14 cellular contexts compared by ENCODE assay signal in the genomic region with DNA sequence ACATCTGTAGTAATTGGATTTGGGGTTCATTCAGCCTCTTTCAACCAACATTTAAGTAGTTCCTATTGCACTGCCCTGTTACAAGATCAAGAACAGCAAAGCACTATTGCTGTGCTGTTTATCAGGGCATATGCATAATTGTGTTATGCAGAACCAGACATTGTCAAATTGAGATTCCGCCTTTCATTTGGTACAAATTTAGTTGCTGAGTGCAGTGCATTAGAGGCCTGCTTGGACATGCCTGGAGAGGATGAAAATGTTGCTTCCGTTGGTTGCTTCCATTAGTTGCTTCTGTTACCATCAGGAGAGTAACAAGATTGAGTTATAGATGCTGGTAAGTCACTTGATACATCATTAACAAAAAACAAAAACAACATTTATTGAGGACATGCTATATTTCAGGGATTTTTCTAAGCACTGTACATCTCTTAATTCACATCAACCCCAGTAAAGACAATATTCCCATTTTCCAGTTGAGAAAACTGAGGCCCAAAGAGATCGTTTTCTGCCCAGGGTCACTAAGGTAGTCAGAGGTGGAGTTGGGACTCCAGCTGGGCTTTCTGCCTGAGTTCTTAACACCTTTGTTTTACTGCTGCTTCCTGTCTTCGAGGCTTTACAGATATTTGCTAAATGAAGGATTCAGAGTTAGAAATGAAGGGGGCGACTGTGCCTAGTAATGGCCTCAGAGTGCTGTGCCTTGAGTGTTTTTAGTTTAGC.
DNase-seq lines count a peak whose midpoint lies in the region; ATAC-seq, FAIRE-seq and TF ChIP-seq lines count a peak whose summit lies in the region.
"Had no signal": no experiment of that assay in that cellular context is flagged by ENCODE, and none has a peak within 500 bp of the region (broad histone marks: within the 10 kb centered on the region; RNA-seq: fewer than 3 reads in every experiment).

No MANE protein-coding gene starts in this region.

- H3K36me3 Mint-ChIP-seq in MCF 10A (ENCODE audit: insufficient read depth, unreplicated experiment): peaks cover 29% of the 10 kb centered on the region
- peaks cover 18 to 32% of the 10 kb centered on the region in 2 donors for H3K36me3 Mint-ChIP-seq in stimulated activated naive B cell treated with anti-CD40 and anti-IgM and Interleukin-4, amounts not matched to agents 10 μg/mL and 1 μg/mL and 100 μg/mL, for 72 hours

- WGBS in K562 (ENCODE audit: insufficient coverage, low coverage, missing lambda C conversion rate): 74% methylated on average over 5 of the region's 5 CpGs

- H3K9me3 ChIP-seq in breast epithelium (no peaks in the 10 kb centered on the region), K562 (replicated peaks; ENCODE audit: control insufficient read depth, insufficient read depth, low read depth, low read length) (no peaks in the 10 kb centered on the region)
- H3K9me3 ChIP-seq: right atrium auricular region had no signal

- peaks cover 6% of the 10 kb centered on the region for H3K4me1 Mint-ChIP-seq in MCF 10A (ENCODE audit: insufficient read depth, unreplicated experiment)
- H3K4me1 Mint-ChIP-seq in stimulated activated naive B cell treated with anti-CD40 and anti-IgM and Interleukin-4, amounts not matched to agents 10 μg/mL and 1 μg/mL and 100 μg/mL, for 72 hours: peaks cover 55 to 91% of the 10 kb centered on the region in 2 donors

- no peak overlapping the region for H3K4me2 ChIP-seq in K562 (ENCODE audit: insufficient read depth, low read length)

- CTCF ChIA-PET in MCF 10A (lab: Yijun Ruan, JAX): interaction anchor here (0.5 to 0.7 kb wide), 2 partner anchors 10 to 1557 kb away, joined by 3 to 5 read pairs; no protein-coding TSS in a partner anchor
- CTCF ChIA-PET in K562 (lab: Yijun Ruan, JAX; ENCODE audit: low intra/inter-chr PET ratio): no interaction called here

- H3K27ac ChIP-seq in breast epithelium (no peak overlapping the region), K562 (ENCODE audit: extremely low read depth, low read depth, low read length) (no peak overlapping the region)
- H3K27ac ChIP-seq: right atrium auricular region had no signal

- TF ChIP-seq RAD21 in K562 (CRISPR knock-in tag; conservative IDR thresholded peaks at IDR 0.05 in 1 of 2, IDR thresholded peaks at IDR 0.05 in 1 of 2): no peak

- H3K4me1 ChIP-seq in breast epithelium (no peaks in the 10 kb centered on the region), K562 (replicated peaks in 1 of 2; ENCODE audit: control insufficient read depth in 2 of 2, insufficient read depth in 2 of 2, low read length in 2 of 2) (peaks cover 0 to 9% of the 10 kb centered on the region in 2 experiments; a peak in 1 of 5 replicates)

- FAIRE-seq in K562 (lab: Jason Lieb, UNC): no peak

- H3K4me3 ChIP-seq in breast epithelium (no peak overlapping the region), K562 (no peak overlapping the region)
- H3K4me3 ChIP-seq: right atrium auricular region had no signal

- TF ChIP-seq EP300 in K562 (IDR thresholded peaks at IDR 0.05; ENCODE audit: low read length): no peak

- no peaks in the 10 kb centered on the region for H3K9me3 Mint-ChIP-seq in MCF 10A (ENCODE audit: unreplicated experiment)
- no peaks in the 10 kb centered on the region for H3K9me3 Mint-ChIP-seq in stimulated activated naive B cell treated with anti-CD40 and anti-IgM and Interleukin-4, amounts not matched to agents 10 μg/mL and 1 μg/mL and 100 μg/mL, for 72 hours

- H3K27me3 ChIP-seq in breast epithelium: no peaks in the 10 kb centered on the region
- no peaks in the 10 kb centered on the region for H3K27me3 ChIP-seq in K562 (ENCODE audit: control insufficient read depth in 2 of 2, insufficient read depth in 2 of 2, low read length in 2 of 2)
- H3K27me3 ChIP-seq: right atrium auricular region had no signal

- DNase-seq in MCF 10A (ENCODE audit: unreplicated experiment): no peak
- no peak for DNase-seq in breast epithelium (ENCODE audit: low spot score in 2 of 2)
- DNase-seq in NCI-H2171 (lab: John Stamatoyannopoulos, UW): peak; percentile 14
- DNase-seq in K562 (ENCODE audit: extremely low read depth in 1 of 4, low spot score in 3 of 4): no peak
- DNase-seq in stimulated activated naive B cell treated with anti-CD40 and anti-IgM and Interleukin-4, amounts not matched to agents 10 μg/mL and 1 μg/mL and 100 μg/mL, for 72 hours: no peak
- DNase-seq in HCEC 1CT: no peak
- no peak for DNase-seq in NCI-H2029 treated with DMSO at 0.1 percent for 48 hours (lab: John Stamatoyannopoulos, UW)
- DNase-seq in HuH-7.5 (ENCODE audit: low spot score): no peak
- DNase-seq: AML-193; NCI-H1417 treated with DMSO at 0.1 percent for 48 hours; Right ventricle myocardium superior; stimulated activated CD4-positive, alpha-beta T cell treated with anti-CD3 and anti-CD28 coated beads, Interleukin-4, amount 100 ng/mL, for 24 hours; stimulated activated naive CD4-positive, alpha-beta T cell treated with Interleukin-2 at 50 U/mL for 16 hours had no signal

- no peaks in the 10 kb centered on the region for H3K27me3 Mint-ChIP-seq in MCF 10A (ENCODE audit: insufficient read depth, unreplicated experiment)
- no peaks in the 10 kb centered on the region for H3K27me3 Mint-ChIP-seq in stimulated activated naive B cell treated with anti-CD40 and anti-IgM and Interleukin-4, amounts not matched to agents 10 μg/mL and 1 μg/mL and 100 μg/mL, for 72 hours

- no peak overlapping the region for H3K9ac ChIP-seq in K562 (ENCODE audit: insufficient read depth in 1 of 2, low read depth in 2 of 2, low read length in 2 of 2)

- peak overlapping the region; percentile 13 for H3K27ac Mint-ChIP-seq in MCF 10A (ENCODE audit: low read depth, unreplicated experiment)
- H3K27ac Mint-ChIP-seq in stimulated activated naive B cell treated with anti-CD40 and anti-IgM and Interleukin-4, amounts not matched to agents 10 μg/mL and 1 μg/mL and 100 μg/mL, for 72 hours: peak overlapping the region; percentile 92

- TF ChIP-seq POLR2A in breast epithelium (IDR thresholded peaks at IDR 0.05) (no peak), K562 (conservative IDR thresholded peaks at IDR 0.05) (no peak)

- BruUV-seq in MCF 10A (replicated peaks; lab: Mats Ljungman, UMichigan) (no TSS peak), K562 (replicated peaks; lab: Mats Ljungman, UMichigan) (no TSS peak)

- peaks cover 22% of the 10 kb centered on the region; the same call in 1 of the 2 replicates for H4K20me1 ChIP-seq in K562 (replicated peaks; ENCODE audit: control insufficient read depth, insufficient read depth, low read length)

- H3K79me2 ChIP-seq in K562 (ENCODE audit: control insufficient read depth, insufficient read depth, low read length): peaks cover 73% of the 10 kb centered on the region

- in situ Hi-C loops in K562 (cut with MboI): no loop called here

- H3K36me3 ChIP-seq in breast epithelium: no peaks in the 10 kb centered on the region
- H3K36me3 ChIP-seq in K562 (ENCODE audit: control insufficient read depth, insufficient read depth, low read length): peaks cover 66% of the 10 kb centered on the region
- H3K36me3 ChIP-seq: right atrium auricular region had no signal

- TF ChIP-seq CTCF in MCF 10A (IDR thresholded peaks at IDR 0.05; ENCODE audit: unreplicated experiment) (no peak), breast epithelium (IDR thresholded peaks at IDR 0.05) (no peak), K562 (IDR thresholded peaks at IDR 0.05 in 2 of 3, conservative IDR thresholded peaks at IDR 0.05 in 1 of 3; ENCODE audit: insufficient read depth in 2 of 3, low read depth in 1 of 3, low read length in 3 of 3) (no peak)

- intact Hi-C loops in MCF 10A (cut with micrococcal nuclease): no loop called here
- intact Hi-C loops in breast epithelium (cut with DNase I; ENCODE audit: low total_unique reads): no loop called here
- intact Hi-C loops in K562 (cut with micrococcal nuclease): no loop called here

- POLR2A ChIA-PET in MCF 10A (lab: Yijun Ruan, JAX) (no interaction called here), K562 (lab: Yijun Ruan, JAX) (no interaction called here)

- no peak overlapping the region for H3K4me3 Mint-ChIP-seq in MCF 10A (ENCODE audit: unreplicated experiment)
- H3K4me3 Mint-ChIP-seq in stimulated activated naive B cell treated with anti-CD40 and anti-IgM and Interleukin-4, amounts not matched to agents 10 μg/mL and 1 μg/mL and 100 μg/mL, for 72 hours: peak overlapping the region in 1 of 2 donors; percentile 36

- ATAC-seq in K562: no peak
- ATAC-seq in stimulated activated naive B cell treated with anti-CD40 and anti-IgM and Interleukin-4, amounts not matched to agents 10 μg/mL and 1 μg/mL and 100 μg/mL, for 72 hours (replicated peaks): no peak

- H3K9me1 ChIP-seq in K562 (ENCODE audit: control insufficient read depth, insufficient read depth, low read length): peaks cover 3% of the 10 kb centered on the region

- H2AFZ ChIP-seq in K562 (ENCODE audit: low read depth, low read length): no peak overlapping the region

TF ChIP-seq in K562, 482 proteins besides CTCF, POLR2A, EP300 and RAD21:
- TF ChIP-seq PYGO2 (tag; IDR thresholded peaks at IDR 0.05): no peak
- TF ChIP-seq HDAC2 (IDR thresholded peaks at IDR 0.05): no peak
- TF ChIP-seq E2F6 (IDR thresholded peaks at IDR 0.05; ENCODE audit: borderline replicate concordance in 1 of 2, extremely low read depth in 1 of 2, insufficient read depth in 1 of 2, insufficient read length in 1 of 2, low read depth in 1 of 2, low read length in 1 of 2, poor library complexity in 1 of 2, severe bottlenecking in 1 of 2): no peak
- no peak for TF ChIP-seq C11orf30 (IDR thresholded peaks at IDR 0.05; ENCODE audit: low read depth)
- no peak for TF ChIP-seq MCM2 (IDR thresholded peaks at IDR 0.05; ENCODE audit: low read depth)
- peak in 1 of 2 experiments; percentile 30; a peak in 1 of 4 replicates for TF ChIP-seq KDM1A (IDR thresholded peaks at IDR 0.05)
- TF ChIP-seq BCOR (IDR thresholded peaks at IDR 0.05): peak; percentile 43; the same call in 1 of the 2 replicates
- no peak for TF ChIP-seq ZNF408 (CRISPR knock-in tag; IDR thresholded peaks at IDR 0.05; ENCODE audit: low read depth)
- TF ChIP-seq ZNF217 (CRISPR knock-in tag; IDR thresholded peaks at IDR 0.05): no peak
- TF ChIP-seq RBM25 (IDR thresholded peaks at IDR 0.05; ENCODE audit: low read depth, low read length, severe bottlenecking): peak; percentile 91
- no peak for TF ChIP-seq CCNT2 (IDR thresholded peaks at IDR 0.05; ENCODE audit: borderline replicate concordance, extremely low read depth, insufficient read length, low read depth, low read length)
- TF ChIP-seq SIN3A (IDR thresholded peaks at IDR 0.05; ENCODE audit: borderline replicate concordance in 2 of 2, control insufficient read depth in 1 of 2, low read depth in 2 of 2, low read length in 2 of 2): no peak
TF ChIP-seq in K562: peak in this region for 3.
